In genomic region chr6:118892248-118893094, GRCh38 we compare ENCODE assay signal across 1 cellular context.
TF ChIP-seq lines count a peak whose summit lies in the region.

No MANE protein-coding gene starts in this region.

TF ChIP-seq in H1, 55 proteins besides CTCF, POLR2A, EP300 and RAD21 (continued from another document):
- TF ChIP-seq HDAC2 (IDR thresholded peaks at IDR 0.05; ENCODE audit: borderline replicate concordance in 1 of 2, low read depth in 2 of 2, low read length in 2 of 2) (no peak), TCF12 (IDR thresholded peaks at IDR 0.05; ENCODE audit: low read depth, low read length) (no peak), POU5F1 (IDR thresholded peaks at IDR 0.05; ENCODE audit: low read depth, low read length) (no peak), MAFK (IDR thresholded peaks at IDR 0.05; ENCODE audit: low read depth, low read length) (no peak), JUND (IDR thresholded peaks at IDR 0.05; ENCODE audit: low read length) (no peak), RBBP5 (IDR thresholded peaks at IDR 0.05; ENCODE audit: borderline replicate concordance, low read depth, low read length) (no peak)
